ENCODE assay signal across 21 cellular contexts in the genomic region with DNA sequence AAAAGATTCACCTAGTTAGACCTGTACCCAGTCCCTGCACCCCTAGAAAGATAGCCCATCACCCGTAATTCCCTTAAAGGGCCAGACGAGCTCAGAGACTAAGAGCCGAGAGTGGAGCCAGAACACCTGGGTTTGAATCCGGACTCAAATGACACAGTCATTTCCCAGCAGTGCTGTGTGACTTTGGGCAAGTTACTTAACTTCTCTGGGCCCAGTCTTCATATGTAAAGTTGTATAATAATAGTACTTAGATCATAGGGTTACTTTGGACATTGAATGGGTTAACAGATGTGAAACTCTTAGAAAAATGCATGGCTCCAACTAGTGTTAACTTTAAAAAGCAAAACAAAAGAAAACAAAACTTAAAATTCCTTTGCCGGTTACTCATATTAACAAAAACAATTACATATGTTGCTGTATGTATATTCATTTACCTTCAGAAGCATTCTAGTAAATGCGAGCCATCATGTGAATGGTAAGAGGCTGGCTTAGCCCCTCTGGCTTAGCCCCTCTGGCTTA. TPM values are rescaled to one million over a fixed set of nuclear protein-coding genes. Genes with fewer than 3 reads are reported as not detected.
DNase-seq lines count a peak whose midpoint lies in the region; TF ChIP-seq lines count a peak whose summit lies in the region.
"Had no signal": no experiment of that assay in that cellular context is flagged by ENCODE, and none has a peak within 500 bp of the region (broad histone marks: within the 10 kb centered on the region; RNA-seq: fewer than 3 reads in every experiment).

No MANE protein-coding gene starts in this region.

- H4K20me1 ChIP-seq in PC-9 (ENCODE audit: insufficient read depth), result no peaks in the 10 kb centered on the region

- peak overlapping the region; percentile 48 for H3K4me2 ChIP-seq in PC-9

- CTCF ChIA-PET in PC-9 (lab: Charles Lee), result no interaction called here

- H3K4me1 ChIP-seq in PC-9 (replicated peaks; ENCODE audit: insufficient read depth), result peaks cover 14% of the 10 kb centered on the region

- no peak overlapping the region for H2AFZ ChIP-seq in PC-9

- no peaks in the 10 kb centered on the region for H3K36me3 ChIP-seq in PC-9 (ENCODE audit: low read depth)
- H3K36me3 ChIP-seq: MG63 had no signal

- no peaks in the 10 kb centered on the region for H3K9me2 ChIP-seq in PC-9 (ENCODE audit: insufficient read depth)

- no peak overlapping the region for H3K4me3 Mint-ChIP-seq in chondrocyte (ENCODE audit: unreplicated experiment)
- H3K4me3 Mint-ChIP-seq: H9, T-cell had no signal

- no peaks in the 10 kb centered on the region for H3K79me2 ChIP-seq in PC-9 (ENCODE audit: low read depth)

- BruUV-seq in PC-9 (replicated peaks; lab: Mats Ljungman, UMichigan), result no TSS peak

- TF ChIP-seq CTCF in PC-9 (conservative IDR thresholded peaks at IDR 0.05) (no peak), chondrocyte (IDR thresholded peaks at IDR 0.05) (peak; percentile 37)

- H3F3A ChIP-seq in PC-9 (ENCODE audit: insufficient read depth, low read depth), result 0 out of 2 replicates have a peak, but pooled peaks cover 4% of the 10 kb centered on the region

- no peaks in the 10 kb centered on the region for H3K27me3 Mint-ChIP-seq in chondrocyte (ENCODE audit: low read depth)
- H3K27me3 Mint-ChIP-seq: T-cell had no signal

- no peaks in the 10 kb centered on the region; the same call in 1 of the 2 replicates for H3K9me3 ChIP-seq in PC-9 (ENCODE audit: insufficient read depth, low read depth)
- H3K9me3 ChIP-seq: MG63 had no signal

- H3K27ac ChIP-seq in PC-9, result no peak overlapping the region

- peaks cover 7% of the 10 kb centered on the region for H3K4me1 Mint-ChIP-seq in chondrocyte (ENCODE audit: low read depth)

- DNase-seq in EL (peak; percentile 43), PC-9 (no peak), chondrocyte (ENCODE audit: low spot score) (no peak), iris pigment epithelial cell (ENCODE audit: low read depth) (peak; percentile 16), NCI-H2227 treated with DMSO at 0.1 percent for 48 hours (lab: John Stamatoyannopoulos, UW) (no peak), SHP77 treated with DMSO at 0.1 percent for 48 hours (lab: John Stamatoyannopoulos, UW) (no peak), HPDE6-E6E7 (ENCODE audit: extremely low spot score) (no peak)
- DNase-seq in stimulated activated CD4-positive, alpha-beta T cell treated with anti-CD3 and anti-CD28 coated beads, Interleukin-4, amount 100 ng/mL, for 24 hours, result no peak
- DNase-seq: ACHN, DND-41, GF-D8, H9, Karpas-422, MG63, NCI-H1048, NCI-H1436 treated with DMSO at 0.1 percent for 48 hours, NCI-H2029, NCI-H510A, NCI-H774, SHP77, T-cell had no signal

- H3K27ac Mint-ChIP-seq in chondrocyte (ENCODE audit: unreplicated experiment), result no peak overlapping the region
- H3K27ac Mint-ChIP-seq: T-cell had no signal

- peaks cover 3% of the 10 kb centered on the region for H3K9me3 Mint-ChIP-seq in chondrocyte (ENCODE audit: low read depth)
- H3K9me3 Mint-ChIP-seq: H9, T-cell had no signal

- POLR2A ChIA-PET in PC-9 (lab: Charles Lee; ENCODE audit: unreplicated experiment), result no interaction called here

- no peak overlapping the region for H3K4me3 ChIP-seq in PC-9
- H3K4me3 ChIP-seq: MG63 had no signal

- intact Hi-C loops in PC-9 (cut with micrococcal nuclease; ENCODE audit: unreplicated experiment), result loop anchor here (10.0 kb wide), 1 partner anchor 185 kb away; no protein-coding TSS in a partner anchor

- H3K36me3 Mint-ChIP-seq in chondrocyte (ENCODE audit: low read depth), result no peaks in the 10 kb centered on the region
- H3K36me3 Mint-ChIP-seq: T-cell had no signal

- no peaks in the 10 kb centered on the region for H3K27me3 ChIP-seq in PC-9 (ENCODE audit: insufficient read depth, low read depth)
- H3K27me3 ChIP-seq: MG63 had no signal

RNA-seq across cellular contexts. Expression of a gene that starts 40.4 kb away (rescaled TPM):
- 0.10 and 0.48 TPM in 2 replicates for total RNA-seq in PC-9 (2021)
- 0.87 to 2.0 TPM (median 0.92 TPM) in 3 replicates for total RNA-seq in chondrocyte

Comparison
In these comparisons a context has a peak if more than half of its experiments do, and no peak if none do; other contexts are left out.
1. DNase-seq: peak in EL (single experiment) and iris pigment epithelial cell (single experiment); none in PC-9 (0 of 2), chondrocyte (single experiment), stimulated activated CD4-positive, alpha-beta T cell treated with anti-CD3 and anti-CD28 coated beads, Interleukin-4, amount 100 ng/mL, for 24 hours (single experiment), NCI-H2227 treated with DMSO at 0.1 percent for 48 hours (single experiment), SHP77 treated with DMSO at 0.1 percent for 48 hours (single experiment) and HPDE6-E6E7 (single experiment).